Comparison of ENCODE assay signal across 23 cellular contexts in the genomic region with DNA sequence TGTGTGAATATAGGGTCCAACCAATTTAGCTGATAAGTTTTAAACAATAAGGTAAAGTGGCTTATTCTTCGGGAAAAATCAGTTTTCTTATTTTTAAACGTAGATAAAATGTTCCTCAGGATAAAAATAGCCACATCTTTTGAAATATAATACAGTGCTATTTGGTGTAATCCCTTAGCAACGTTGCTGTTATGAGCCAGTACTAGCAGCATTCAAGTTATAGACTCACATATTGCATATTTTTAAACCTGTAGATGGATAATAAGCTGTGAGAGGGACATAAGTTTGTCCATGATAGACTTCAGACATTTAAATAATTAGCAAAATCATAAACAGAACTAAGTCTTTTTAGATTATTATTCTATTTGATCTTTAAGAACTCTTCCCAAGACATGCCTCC.
"Had no signal": no experiment of that assay in that cellular context is flagged by ENCODE, and none has a peak within 500 bp of the region (broad histone marks: within the 10 kb centered on the region; RNA-seq: fewer than 3 reads in every experiment).

No MANE protein-coding gene starts in this region.

- H2AFZ ChIP-seq: parathyroid adenoma had no signal

- H3K9me3 ChIP-seq: heart right ventricle, lower lobe of right lung, neutrophil, right atrium auricular region, testis, tibial artery had no signal

- FAIRE-seq: keratinocyte had no signal

- H3K27me3 ChIP-seq: right atrium auricular region, testis, tibial artery had no signal

- H3K27ac ChIP-seq: heart right ventricle, lower lobe of right lung, neutrophil, parathyroid adenoma, right atrium auricular region, testis, tibial artery had no signal

- ATAC-seq: effector memory CD8-positive, alpha-beta T cell; esophagus mucosa; heart right ventricle; left ventricle myocardium superior; lower lobe of right lung; natural killer cell treated with Interleukin-12 subunit alpha and Interleukin-12 subunit beta and Interleukin-15 and Interleukin-18, amount 100 ng/mL, for 72 hours; sciatic nerve; stimulated activated effector memory CD8-positive, alpha-beta T cell treated with anti-CD3 and anti-CD28 coated beads, Interleukin-12 subunit alpha, Interleukin-12 subunit beta, amount 100 ng/mL, for 72 hours; stimulated activated naive CD8-positive, alpha-beta T cell treated with anti-CD3 and anti-CD28 coated beads, Interleukin-15, Interleukin-2, amounts not matched to agents 100 U/mL and 50 U/mL, for 24 hours had no signal

- H3K4me1 ChIP-seq: heart right ventricle, lower lobe of right lung, parathyroid adenoma, right atrium auricular region, testis had no signal

- H3K9ac ChIP-seq: parathyroid adenoma had no signal

- DNase-seq: cortex of kidney; effector memory CD8-positive, alpha-beta T cell; foreskin melanocyte; glutamatergic neuron; heart right ventricle; hippocampal formation; left ventricle myocardium superior; lower lobe of right lung; naive B cell; stimulated activated CD4-positive, alpha-beta T cell treated with anti-CD3 and anti-CD28 coated beads, Interleukin-2, amount 100 ng/mL, for 24 hours; stimulated activated CD4-positive, alpha-beta T cell treated with anti-CD3 and anti-CD28 coated beads, Interleukin-4, amount 100 ng/mL, for 24 hours; stimulated activated naive CD8-positive, alpha-beta T cell treated with anti-CD3 and anti-CD28 coated beads, Interleukin-15, Interleukin-2, amounts not matched to agents 100 U/mL and 50 U/mL, for 24 hours; substantia nigra; testis; tibial artery had no signal

- H3K79me2 ChIP-seq: parathyroid adenoma had no signal

- H3K4me3 ChIP-seq: heart right ventricle, lower lobe of right lung, right atrium auricular region, testis, tibial artery had no signal

- H3K36me3 ChIP-seq: heart right ventricle, lower lobe of right lung, neutrophil, right atrium auricular region, tibial artery had no signal
